Comparison of ENCODE assay signal across 8 cellular contexts in the genomic region with DNA sequence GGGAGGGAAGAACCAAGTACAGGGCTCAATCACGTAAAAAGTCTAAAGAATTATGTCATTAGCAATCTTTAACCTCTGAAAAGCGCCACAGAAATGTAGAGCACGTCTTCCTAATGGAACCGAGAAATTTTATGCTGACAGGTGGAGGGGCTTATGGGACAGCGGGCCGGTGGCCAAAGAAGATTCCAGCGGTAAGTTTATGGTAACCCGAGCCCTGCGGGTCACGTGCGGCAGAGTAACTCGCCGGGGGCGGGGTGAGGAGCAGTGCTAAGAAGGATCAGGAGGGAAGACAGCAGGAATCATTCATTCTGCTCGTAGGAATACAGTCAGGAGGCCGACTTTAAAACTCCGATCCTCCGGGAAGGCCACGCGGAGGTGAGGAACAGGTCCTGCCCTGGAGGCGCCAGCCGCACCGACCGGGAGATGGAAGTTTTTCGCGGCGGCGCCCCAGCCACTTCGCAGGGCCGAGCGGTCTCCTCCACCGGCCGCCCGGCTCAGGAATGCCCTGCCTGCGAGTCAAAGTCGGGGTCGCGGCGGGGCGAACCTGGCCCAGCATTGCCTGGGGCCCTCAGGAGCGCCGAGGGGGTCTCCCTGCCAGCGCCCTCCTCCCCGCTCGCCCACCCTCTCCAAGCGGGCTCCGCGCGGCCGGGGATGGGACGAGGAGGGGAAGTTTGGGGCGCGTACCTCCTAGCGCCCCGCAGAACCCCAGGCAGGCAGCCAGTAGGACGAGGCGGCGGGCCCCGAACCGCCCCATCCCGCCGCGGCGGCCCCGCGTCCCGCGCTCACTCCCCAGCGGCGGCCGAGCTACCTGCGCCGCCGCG.
DNase-seq lines count a peak whose midpoint lies in the region; ATAC-seq lines count a peak whose summit lies in the region.

No MANE protein-coding gene starts in this region.

- peaks cover 75% of the 10 kb centered on the region for H3K27me3 Mint-ChIP-seq in activated CD4-positive, alpha-beta T cell treated with anti-CD3 and anti-CD28 coated beads, Interleukin-2, amount 10 ng/mL, durations not matched to agents 7 days and 5 days
- peaks cover 92% of the 10 kb centered on the region for H3K27me3 Mint-ChIP-seq in stimulated activated naive CD8-positive, alpha-beta T cell treated with anti-CD3 and anti-CD28 coated beads, Interleukin-15, amount 100 ng/mL, for 72 hours

- CTCF ChIA-PET in activated CD4-positive, alpha-beta T cell treated with anti-CD3 and anti-CD28 coated beads, Interleukin-2, amount 10 ng/mL, durations not matched to agents 7 days and 5 days (lab: Charles Lee): no interaction called here

- peak; percentile 69 for ATAC-seq in left lobe of liver
- ATAC-seq in stimulated activated naive CD8-positive, alpha-beta T cell treated with anti-CD3 and anti-CD28 coated beads, Interleukin-15, amount 100 ng/mL, for 72 hours: peak; percentile 16
- no peak for ATAC-seq in HG03025 (IDR thresholded peaks at IDR 0.05; ENCODE audit: low FRiP score, unreplicated experiment)

- DNase-seq in activated CD4-positive, alpha-beta T cell treated with anti-CD3 and anti-CD28 coated beads, Interleukin-2, amount 10 ng/mL, durations not matched to agents 7 days and 5 days: no peak
- DNase-seq in activated CD4-positive, alpha-beta T cell treated with anti-CD3 and anti-CD28 coated beads for 48 hours: no peak
- DNase-seq in caudate nucleus (lab: John Stamatoyannopoulos, UW) (peak in 9 of 61 donors; percentile 2 to 26 (median 9)), left lobe of liver (ENCODE audit: low spot score) (no peak), NCI-H1930 (lab: John Stamatoyannopoulos, UW) (no peak)
- DNase-seq in stimulated activated naive CD8-positive, alpha-beta T cell treated with anti-CD3 and anti-CD28 coated beads, Interleukin-15, amount 100 ng/mL, for 72 hours: no peak
- no peak for DNase-seq in NK-92 treated with Interleukin-12 subunit alpha and Interleukin-12 subunit beta, amount 100 ng/mL, for 24 hours (lab: John Stamatoyannopoulos, UW)

- POLR2A ChIA-PET in activated CD4-positive, alpha-beta T cell treated with anti-CD3 and anti-CD28 coated beads, Interleukin-2, amount 10 ng/mL, durations not matched to agents 7 days and 5 days (lab: Charles Lee): no interaction called here

- H3K9me3 Mint-ChIP-seq in activated CD4-positive, alpha-beta T cell treated with anti-CD3 and anti-CD28 coated beads, Interleukin-2, amount 10 ng/mL, durations not matched to agents 7 days and 5 days: no peaks in the 10 kb centered on the region
- no peaks in the 10 kb centered on the region for H3K9me3 Mint-ChIP-seq in stimulated activated naive CD8-positive, alpha-beta T cell treated with anti-CD3 and anti-CD28 coated beads, Interleukin-15, amount 100 ng/mL, for 72 hours

- no peaks in the 10 kb centered on the region for H3K36me3 Mint-ChIP-seq in activated CD4-positive, alpha-beta T cell treated with anti-CD3 and anti-CD28 coated beads, Interleukin-2, amount 10 ng/mL, durations not matched to agents 7 days and 5 days (ENCODE audit: low read depth)

- H3K27ac ChIP-seq in caudate nucleus (ENCODE audit: low read depth, low read length): peak overlapping the region; percentile 2

- no peak overlapping the region for H3K27ac Mint-ChIP-seq in activated CD4-positive, alpha-beta T cell treated with anti-CD3 and anti-CD28 coated beads, Interleukin-2, amount 10 ng/mL, durations not matched to agents 7 days and 5 days
- peak overlapping the region in 1 of 2 donors; percentile 16 for H3K27ac Mint-ChIP-seq in stimulated activated naive CD8-positive, alpha-beta T cell treated with anti-CD3 and anti-CD28 coated beads, Interleukin-15, amount 100 ng/mL, for 72 hours

- peak overlapping the region; percentile 38 for H3K4me3 Mint-ChIP-seq in activated CD4-positive, alpha-beta T cell treated with anti-CD3 and anti-CD28 coated beads, Interleukin-2, amount 10 ng/mL, durations not matched to agents 7 days and 5 days
- H3K4me3 Mint-ChIP-seq in stimulated activated naive CD8-positive, alpha-beta T cell treated with anti-CD3 and anti-CD28 coated beads, Interleukin-15, amount 100 ng/mL, for 72 hours: peak overlapping the region; percentile 83 to 86

- peaks cover 15% of the 10 kb centered on the region for H3K4me1 Mint-ChIP-seq in activated CD4-positive, alpha-beta T cell treated with anti-CD3 and anti-CD28 coated beads, Interleukin-2, amount 10 ng/mL, durations not matched to agents 7 days and 5 days
- H3K4me1 Mint-ChIP-seq in stimulated activated naive CD8-positive, alpha-beta T cell treated with anti-CD3 and anti-CD28 coated beads, Interleukin-15, amount 100 ng/mL, for 72 hours: peaks cover 17% of the 10 kb centered on the region
